In genomic region chr2:235598026-235598425, GRCh38 we compare ENCODE assay signal across 20 cellular contexts.
DNase-seq lines count a peak whose midpoint lies in the region; ATAC-seq and TF ChIP-seq lines count a peak whose summit lies in the region.
"Had no signal": no experiment of that assay in that cellular context is flagged by ENCODE, and none has a peak within 500 bp of the region (broad histone marks: within the 10 kb centered on the region; RNA-seq: fewer than 3 reads in every experiment).

No MANE protein-coding gene starts in this region.

- H3K27ac ChIP-seq in SJSA1 (0 out of 2 replicates have a peak overlapping the region, but pooled peaks have one; percentile 3), spleen (no peak overlapping the region)
- H3K27ac ChIP-seq: 22Rv1; A549; BLaER1 treated with 17β-estradiol and CSF1 and Interleukin-3, amounts not matched to agents 10 nM and 100 nM; C4-2B had no signal

- TF ChIP-seq CTCF in WTC11 (IDR thresholded peaks at IDR 0.05) = no peak
- TF ChIP-seq CTCF in neural crest cell (conservative IDR thresholded peaks at IDR 0.05) = no peak
- TF ChIP-seq CTCF in spleen (IDR thresholded peaks at IDR 0.05 in 8 of 11, conservative IDR thresholded peaks at IDR 0.05 in 3 of 11) = no peak

- H3K4me1 ChIP-seq in SJSA1 (replicated peaks) = peaks cover 47% of the 10 kb centered on the region
- H3K4me1 ChIP-seq in spleen = peaks cover 0 to 17% (median 7%) of the 10 kb centered on the region in 6 donors
- H3K4me1 ChIP-seq: Caco-2 had no signal

- 91 to 96% (median 94%) methylated on average over 19 of the region's 19 CpGs for WGBS in spleen, 5 donors

- H3K36me3 ChIP-seq in SJSA1 (no peaks in the 10 kb centered on the region), spleen (no peaks in the 10 kb centered on the region)

- CTCF ChIA-PET in WTC11 (lab: Charles Lee) = interaction anchor here (0.5 to 6.8 kb wide), 2 partner anchors 41 to 147 kb away, joined by 3 to 129 read pairs; no protein-coding TSS in a partner anchor
- CTCF ChIA-PET in activated CD4-positive, alpha-beta memory T cell treated with anti-CD3 and anti-CD28 coated beads for 36 hours (lab: Charles Lee) = interaction anchor here (2.0 kb wide), 1 partner anchor 148 kb away, joined by 6 read pairs; no protein-coding TSS in a partner anchor
- CTCF ChIA-PET in activated CD8-positive, alpha-beta memory T cell treated with anti-CD3 and anti-CD28 coated beads, Interleukin-2, amount 10 ng/mL, durations not matched to agents 7 days and 5 days (lab: Charles Lee) = no interaction called here

- H3K27ac Mint-ChIP-seq in WTC11 (peak overlapping the region; percentile 70), neural crest cell (ENCODE audit: unreplicated experiment) (peak overlapping the region; percentile 43)
- no peak overlapping the region for H3K27ac Mint-ChIP-seq in activated CD4-positive, alpha-beta memory T cell treated with anti-CD3 and anti-CD28 coated beads for 36 hours
- H3K27ac Mint-ChIP-seq in activated CD8-positive, alpha-beta memory T cell treated with anti-CD3 and anti-CD28 coated beads, Interleukin-2, amount 10 ng/mL, durations not matched to agents 7 days and 5 days = no peak overlapping the region
- H3K27ac Mint-ChIP-seq: B cell; CD4-positive, alpha-beta T cell; CD8-positive, alpha-beta T cell had no signal

- peaks cover 8% of the 10 kb centered on the region for H3K9me3 Mint-ChIP-seq in WTC11
- peaks cover 3% of the 10 kb centered on the region for H3K9me3 Mint-ChIP-seq in neural crest cell
- peaks cover 2% of the 10 kb centered on the region for H3K9me3 Mint-ChIP-seq in activated CD4-positive, alpha-beta memory T cell treated with anti-CD3 and anti-CD28 coated beads for 36 hours
- peaks cover 3% of the 10 kb centered on the region for H3K9me3 Mint-ChIP-seq in activated CD8-positive, alpha-beta memory T cell treated with anti-CD3 and anti-CD28 coated beads, Interleukin-2, amount 10 ng/mL, durations not matched to agents 7 days and 5 days (ENCODE audit: low read depth)
- H3K9me3 Mint-ChIP-seq: CD4-positive, alpha-beta T cell had no signal

- no peaks in the 10 kb centered on the region for H3K27me3 Mint-ChIP-seq in WTC11 (ENCODE audit: low read depth)
- H3K27me3 Mint-ChIP-seq in neural crest cell (ENCODE audit: low read depth) = no peaks in the 10 kb centered on the region
- peaks cover 4% of the 10 kb centered on the region for H3K27me3 Mint-ChIP-seq in activated CD4-positive, alpha-beta memory T cell treated with anti-CD3 and anti-CD28 coated beads for 36 hours
- H3K27me3 Mint-ChIP-seq in activated CD8-positive, alpha-beta memory T cell treated with anti-CD3 and anti-CD28 coated beads, Interleukin-2, amount 10 ng/mL, durations not matched to agents 7 days and 5 days = no peaks in the 10 kb centered on the region

- H3K4me1 Mint-ChIP-seq in WTC11 = peaks cover 46% of the 10 kb centered on the region
- H3K4me1 Mint-ChIP-seq in neural crest cell = peaks cover 25% of the 10 kb centered on the region
- no peaks in the 10 kb centered on the region for H3K4me1 Mint-ChIP-seq in activated CD4-positive, alpha-beta memory T cell treated with anti-CD3 and anti-CD28 coated beads for 36 hours (ENCODE audit: low read depth)
- no peaks in the 10 kb centered on the region for H3K4me1 Mint-ChIP-seq in activated CD8-positive, alpha-beta memory T cell treated with anti-CD3 and anti-CD28 coated beads, Interleukin-2, amount 10 ng/mL, durations not matched to agents 7 days and 5 days
- H3K4me1 Mint-ChIP-seq: B cell had no signal

- H3K27me3 ChIP-seq in SJSA1 (replicated peaks) = no peaks in the 10 kb centered on the region
- H3K27me3 ChIP-seq in spleen (replicated peaks in 1 of 7) = peaks cover 0 to 8% (median 0%) of the 10 kb centered on the region in 7 donors
- H3K27me3 ChIP-seq: BLaER1 treated with 17β-estradiol and CSF1 and Interleukin-3, amounts not matched to agents 10 nM and 100 nM had no signal

- ATAC-seq in WTC11 = no peak
- no peak for ATAC-seq in activated CD8-positive, alpha-beta memory T cell treated with anti-CD3 and anti-CD28 coated beads, Interleukin-2, amount 10 ng/mL, durations not matched to agents 7 days and 5 days
- ATAC-seq: A549; CD8-positive, alpha-beta T cell had no signal

- H3K4me3 ChIP-seq in SJSA1 = no peak overlapping the region
- H3K4me3 ChIP-seq in spleen = no peak overlapping the region
- H3K4me3 ChIP-seq: A549; BLaER1 treated with 17β-estradiol and CSF1 and Interleukin-3, amounts not matched to agents 10 nM and 100 nM had no signal

- no peaks in the 10 kb centered on the region for H3K9me3 ChIP-seq in SJSA1 (replicated peaks)
- peaks cover 0 to 9% (median 0%) of the 10 kb centered on the region in 8 donors for H3K9me3 ChIP-seq in spleen
- H3K9me3 ChIP-seq: A549, Caco-2 had no signal

- POLR2A ChIA-PET in WTC11 (lab: Charles Lee) = no interaction called here
- POLR2A ChIA-PET in activated CD4-positive, alpha-beta memory T cell treated with anti-CD3 and anti-CD28 coated beads for 36 hours (lab: Charles Lee) = no interaction called here

- no peak for TF ChIP-seq POLR2A in spleen (IDR thresholded peaks at IDR 0.05)

- H3K36me3 Mint-ChIP-seq in WTC11 (peaks cover 9% of the 10 kb centered on the region), neural crest cell (ENCODE audit: low read depth) (peaks cover 11% of the 10 kb centered on the region)
- H3K36me3 Mint-ChIP-seq in activated CD4-positive, alpha-beta memory T cell treated with anti-CD3 and anti-CD28 coated beads for 36 hours = no peaks in the 10 kb centered on the region
- no peaks in the 10 kb centered on the region for H3K36me3 Mint-ChIP-seq in activated CD8-positive, alpha-beta memory T cell treated with anti-CD3 and anti-CD28 coated beads, Interleukin-2, amount 10 ng/mL, durations not matched to agents 7 days and 5 days
- H3K36me3 Mint-ChIP-seq: CD8-positive, alpha-beta T cell had no signal

- no peak for DNase-seq in SJSA1 (ENCODE audit: low read depth in 1 of 2, low spot score in 2 of 2)
- DNase-seq in WTC11 (ENCODE audit: low spot score) = no peak
- no peak for DNase-seq in neural crest cell (ENCODE audit: low read depth, low spot score)
- peak; percentile 30 for DNase-seq in spleen
- DNase-seq in NCI-H2081 (lab: John Stamatoyannopoulos, UW) = no peak
- DNase-seq in activated CD4-positive, alpha-beta memory T cell treated with anti-CD3 and anti-CD28 coated beads for 36 hours = no peak
- no peak for DNase-seq in activated CD8-positive, alpha-beta memory T cell treated with anti-CD3 and anti-CD28 coated beads, Interleukin-2, amount 10 ng/mL, durations not matched to agents 7 days and 5 days
- DNase-seq in SKM-1 treated with dmso at 0.1 percent for 144 hours (lab: John Stamatoyannopoulos, UW; ENCODE audit: unreplicated experiment) = no peak
- DNase-seq: AML-193; Caco-2; Calu3; CD4-positive, alpha-beta T cell; CD8-positive, alpha-beta T cell; DMS79 treated with DMSO at 0.1 percent for 48 hours; GF-D8 had no signal

- H3K4me3 Mint-ChIP-seq in WTC11 (no peak overlapping the region), neural crest cell (no peak overlapping the region)
- no peak overlapping the region for H3K4me3 Mint-ChIP-seq in activated CD4-positive, alpha-beta memory T cell treated with anti-CD3 and anti-CD28 coated beads for 36 hours
- no peak overlapping the region for H3K4me3 Mint-ChIP-seq in activated CD8-positive, alpha-beta memory T cell treated with anti-CD3 and anti-CD28 coated beads, Interleukin-2, amount 10 ng/mL, durations not matched to agents 7 days and 5 days
- H3K4me3 Mint-ChIP-seq: B cell; CD4-positive, alpha-beta T cell; CD8-positive, alpha-beta T cell had no signal

- intact Hi-C loops in spleen (cut with DNase I; ENCODE audit: low total_unique reads) = no loop called here
- intact Hi-C loops in activated CD4-positive, alpha-beta memory T cell treated with anti-CD3 and anti-CD28 coated beads for 36 hours (cut with micrococcal nuclease) = loop anchor here (10.0 kb wide), 1 partner anchor 93 kb away; no protein-coding TSS in a partner anchor

TF ChIP-seq in WTC11, 78 proteins besides CTCF, POLR2A, EP300 and RAD21 (continues in another document):
- TF ChIP-seq, protein P1, sequence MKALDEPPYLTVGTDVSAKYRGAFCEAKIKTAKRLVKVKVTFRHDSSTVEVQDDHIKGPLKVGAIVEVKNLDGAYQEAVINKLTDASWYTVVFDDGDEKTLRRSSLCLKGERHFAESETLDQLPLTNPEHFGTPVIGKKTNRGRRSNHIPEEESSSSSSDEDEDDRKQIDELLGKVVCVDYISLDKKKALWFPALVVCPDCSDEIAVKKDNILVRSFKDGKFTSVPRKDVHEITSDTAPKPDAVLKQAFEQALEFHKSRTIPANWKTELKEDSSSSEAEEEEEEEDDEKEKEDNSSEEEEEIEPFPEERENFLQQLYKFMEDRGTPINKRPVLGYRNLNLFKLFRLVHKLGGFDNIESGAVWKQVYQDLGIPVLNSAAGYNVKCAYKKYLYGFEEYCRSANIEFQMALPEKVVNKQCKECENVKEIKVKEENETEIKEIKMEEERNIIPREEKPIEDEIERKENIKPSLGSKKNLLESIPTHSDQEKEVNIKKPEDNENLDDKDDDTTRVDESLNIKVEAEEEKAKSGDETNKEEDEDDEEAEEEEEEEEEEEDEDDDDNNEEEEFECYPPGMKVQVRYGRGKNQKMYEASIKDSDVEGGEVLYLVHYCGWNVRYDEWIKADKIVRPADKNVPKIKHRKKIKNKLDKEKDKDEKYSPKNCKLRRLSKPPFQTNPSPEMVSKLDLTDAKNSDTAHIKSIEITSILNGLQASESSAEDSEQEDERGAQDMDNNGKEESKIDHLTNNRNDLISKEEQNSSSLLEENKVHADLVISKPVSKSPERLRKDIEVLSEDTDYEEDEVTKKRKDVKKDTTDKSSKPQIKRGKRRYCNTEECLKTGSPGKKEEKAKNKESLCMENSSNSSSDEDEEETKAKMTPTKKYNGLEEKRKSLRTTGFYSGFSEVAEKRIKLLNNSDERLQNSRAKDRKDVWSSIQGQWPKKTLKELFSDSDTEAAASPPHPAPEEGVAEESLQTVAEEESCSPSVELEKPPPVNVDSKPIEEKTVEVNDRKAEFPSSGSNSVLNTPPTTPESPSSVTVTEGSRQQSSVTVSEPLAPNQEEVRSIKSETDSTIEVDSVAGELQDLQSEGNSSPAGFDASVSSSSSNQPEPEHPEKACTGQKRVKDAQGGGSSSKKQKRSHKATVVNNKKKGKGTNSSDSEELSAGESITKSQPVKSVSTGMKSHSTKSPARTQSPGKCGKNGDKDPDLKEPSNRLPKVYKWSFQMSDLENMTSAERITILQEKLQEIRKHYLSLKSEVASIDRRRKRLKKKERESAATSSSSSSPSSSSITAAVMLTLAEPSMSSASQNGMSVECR (CRISPR knock-in tag; IDR thresholded peaks at IDR 0.05; ENCODE audit: borderline replicate concordance) = no peak
- TF ChIP-seq ETV6 (CRISPR knock-in tag; IDR thresholded peaks at IDR 0.05) (no peak), GABPB1 (CRISPR knock-in tag; IDR thresholded peaks at IDR 0.05) (no peak), SMAD4 (CRISPR knock-in tag; IDR thresholded peaks at IDR 0.05) (no peak), CREM (CRISPR knock-in tag; IDR thresholded peaks at IDR 0.05) (no peak)

Comparison
In these comparisons a context has a peak if more than half of its experiments do, and no peak if none do; other contexts are left out.
1. H3K27ac Mint-ChIP-seq: peak in WTC11 (single experiment) and neural crest cell (single experiment); none in activated CD4-positive, alpha-beta memory T cell treated with anti-CD3 and anti-CD28 coated beads for 36 hours (single experiment) and activated CD8-positive, alpha-beta memory T cell treated with anti-CD3 and anti-CD28 coated beads, Interleukin-2, amount 10 ng/mL, durations not matched to agents 7 days and 5 days (single experiment).